In the genomic region with DNA sequence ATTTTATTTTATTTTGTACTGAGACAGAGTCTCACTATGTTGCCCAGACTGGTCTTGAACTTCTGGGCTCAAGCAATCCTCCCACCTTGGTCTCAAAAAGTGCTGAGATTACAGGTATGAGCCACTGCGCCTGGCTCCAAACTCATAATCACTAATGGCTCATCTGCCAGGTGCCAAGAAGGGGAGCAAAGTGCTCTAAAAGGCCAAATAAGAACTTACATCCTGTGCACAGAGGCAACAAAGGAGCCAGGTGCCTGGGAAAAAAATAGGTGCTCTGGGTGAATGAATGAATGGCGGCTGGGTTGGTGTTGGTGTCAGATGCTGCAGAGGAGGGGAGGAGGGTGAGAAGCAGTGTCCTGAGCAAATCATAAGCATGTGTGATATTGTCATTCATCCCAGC, we compare ENCODE assay signal across 23 cellular contexts. TPM values are rescaled to one million over a fixed set of nuclear protein-coding genes. Genes with fewer than 3 reads are reported as not detected.
"Had no signal": no experiment of that assay in that cellular context is flagged by ENCODE, and none has a peak within 500 bp of the region (broad histone marks: within the 10 kb centered on the region; RNA-seq: fewer than 3 reads in every experiment).

No MANE protein-coding gene starts in this region.

- FAIRE-seq: colon, endothelial cell of umbilical vein, frontal cortex had no signal

- H3K27me3 ChIP-seq: esophagus muscularis mucosa, gastroesophageal sphincter, heart left ventricle, hepatocyte had no signal

- H3K4me2 ChIP-seq: hepatocyte had no signal

- H2AFZ ChIP-seq: hepatocyte had no signal

- DNase-seq: dermis blood vessel endothelial cell; dorsolateral prefrontal cortex; effector CD4-positive, alpha-beta T cell; effector memory CD4-positive, alpha-beta T cell; foreskin keratinocyte; heart left ventricle; hypothalamus; immature natural killer cell; islet precursor cell; left cardiac atrium; left lung; left ventricle myocardium superior; lower lobe of right lung; mesenchymal stem cell; mucosa of descending colon; naive B cell had no signal

- H3K36me3 ChIP-seq: esophagus muscularis mucosa, gastroesophageal sphincter, heart left ventricle, left lung, lower lobe of right lung had no signal

- H3K79me2 ChIP-seq: hepatocyte had no signal

- H3K4me1 ChIP-seq: foreskin keratinocyte, left lung, lower lobe of right lung had no signal

- H3K27ac ChIP-seq: coronary artery, dorsolateral prefrontal cortex, esophagus muscularis mucosa, foreskin keratinocyte, gastroesophageal sphincter, heart left ventricle, hepatocyte, left lung, lower lobe of right lung had no signal

- H3K9me3 ChIP-seq: esophagus muscularis mucosa, gastroesophageal sphincter, heart left ventricle, left lung, lower lobe of right lung, mucosa of descending colon had no signal

- ATAC-seq: foreskin keratinocyte, gastroesophageal sphincter, heart left ventricle, left cardiac atrium, left lung, left ventricle myocardium superior, lower lobe of right lung, mucosa of descending colon had no signal

- H3K4me3 ChIP-seq: coronary artery, dorsolateral prefrontal cortex, esophagus muscularis mucosa, gastroesophageal sphincter, heart left ventricle, hepatocyte, left lung, lower lobe of right lung, mucosa of descending colon had no signal

RNA-seq across cellular contexts. Expression of a gene that starts 25.9 kb away (rescaled TPM):
- polyA plus RNA-seq: immature natural killer cell had no signal
